ENCODE assay signal across 6 cellular contexts in genomic region chr16:626787-627457, GRCh38. TPM values are rescaled to one million over a fixed set of nuclear protein-coding genes. Genes with fewer than 3 reads are reported as not detected.
DNase-seq lines count a peak whose midpoint lies in the region; ATAC-seq and TF ChIP-seq lines count a peak whose summit lies in the region.

No MANE protein-coding gene starts in this region.

- intact Hi-C loops in lower lobe of right lung (cut with DNase I): no loop called here

- H2AFZ ChIP-seq in SK-N-SH (ENCODE audit: low read depth): no peak overlapping the region

- TF ChIP-seq CTCF in SK-N-SH (IDR thresholded peaks at IDR 0.05): no peak
- no peak for TF ChIP-seq CTCF in lower lobe of right lung (IDR thresholded peaks at IDR 0.05)

- H3K9me3 ChIP-seq in SK-N-SH (no peaks in the 10 kb centered on the region), lower lobe of right lung (no peaks in the 10 kb centered on the region)

- ATAC-seq in lower lobe of right lung (no peak), GM21360 (IDR thresholded peaks at IDR 0.05; ENCODE audit: unreplicated experiment) (no peak)

- peak overlapping the region; percentile 45; the same call in 1 of the 2 replicates for H3K4me2 ChIP-seq in SK-N-SH

- WGBS in SK-N-SH (ENCODE audit: low lambda C conversion rate): 44% methylated on average over 24 of the region's 30 CpGs

- peak overlapping the region; percentile 28; the same call in 1 of the 2 replicates for H3K9ac ChIP-seq in SK-N-SH

- H3K4me3 ChIP-seq in SK-N-SH (ENCODE audit: low read depth in 2 of 2, low read length in 1 of 2) (no peak overlapping the region), lower lobe of right lung (no peak overlapping the region)

- H3K79me2 ChIP-seq in SK-N-SH (ENCODE audit: insufficient read depth): peaks cover 5% of the 10 kb centered on the region; the same call in 1 of the 2 replicates

- POLR2A ChIA-PET in SK-N-SH (lab: Yijun Ruan, JAX): no interaction called here

- no peaks in the 10 kb centered on the region for H4K20me1 ChIP-seq in SK-N-SH (ENCODE audit: insufficient read depth)

- H3K27me3 ChIP-seq in SK-N-SH (ENCODE audit: insufficient read depth): no peaks in the 10 kb centered on the region
- no peaks in the 10 kb centered on the region for H3K27me3 ChIP-seq in lower lobe of right lung (ENCODE audit: low read depth)

- in situ Hi-C loops in Caki2 (cut with HindIII; ENCODE audit: low pct_unique_long_range_greater_than_20kb, low sequenced_read_pairs): no loop called here

- TF ChIP-seq EP300 in SK-N-SH (IDR thresholded peaks at IDR 0.05; ENCODE audit: borderline replicate concordance in 1 of 2, low read depth in 1 of 2, low read length in 1 of 2): no peak

- H3K4me1 ChIP-seq in SK-N-SH (ENCODE audit: control insufficient read depth in 1 of 2, insufficient read depth in 2 of 2, low read depth in 1 of 2, low read length in 1 of 2) (peaks cover 10 to 39% of the 10 kb centered on the region in 2 experiments; a peak in 3 of 4 replicates), lower lobe of right lung (peaks cover 52% of the 10 kb centered on the region)

- no peak for TF ChIP-seq RAD21 in SK-N-SH (IDR thresholded peaks at IDR 0.05; ENCODE audit: low read length)

- peak overlapping the region in 1 of 2 experiments; percentile 91; a peak in 2 of 4 replicates for H3K27ac ChIP-seq in SK-N-SH (ENCODE audit: low read depth in 2 of 2, low read length in 1 of 2)
- H3K27ac ChIP-seq in lower lobe of right lung: peak overlapping the region; percentile 64

- H3K36me3 ChIP-seq in SK-N-SH (replicated peaks in 1 of 2; ENCODE audit: control insufficient read depth in 1 of 2, insufficient read depth in 2 of 2, low read length in 1 of 2) (peaks cover 0 to 3% of the 10 kb centered on the region in 2 experiments), lower lobe of right lung (peaks cover 45% of the 10 kb centered on the region)

- CTCF ChIA-PET in SK-N-SH (lab: Yijun Ruan, JAX): interaction anchor here (0.9 to 2.6 kb wide), 2 partner anchors 9 to 21 kb away, joined by 3 to 12 read pairs; partner anchors contain the start of gene METTL26

- no peaks in the 10 kb centered on the region for H3K9me2 ChIP-seq in SK-N-SH

- DNase-seq in Caki2 (ENCODE audit: low read depth): peak; percentile 97
- no peak for DNase-seq in SK-N-SH
- no peak for DNase-seq in lower lobe of right lung
- no peak for DNase-seq in stimulated activated CD4-positive, alpha-beta T cell treated with anti-CD3 and anti-CD28 coated beads, Interleukin-2, amount 100 ng/mL, for 48 hours
- no peak for DNase-seq in NOMO-1 (lab: John Stamatoyannopoulos, UW; ENCODE audit: unreplicated experiment in 2 of 2)

- H3F3A ChIP-seq in SK-N-SH (replicated peaks; ENCODE audit: insufficient read depth): peaks cover 5% of the 10 kb centered on the region

TF ChIP-seq in SK-N-SH, 30 proteins besides CTCF, POLR2A, EP300 and RAD21:
- no peak for TF ChIP-seq NRF1 (IDR thresholded peaks at IDR 0.05; ENCODE audit: low read depth, low read length)
- no peak for TF ChIP-seq GABPA (IDR thresholded peaks at IDR 0.05; ENCODE audit: low read depth)
- TF ChIP-seq NFIC (IDR thresholded peaks at IDR 0.05; ENCODE audit: borderline replicate concordance): peak; percentile 85
- TF ChIP-seq EZH2phosphoT487 (IDR thresholded peaks at IDR 0.05; ENCODE audit: borderline replicate concordance, low read depth): no peak
- TF ChIP-seq TEAD4 (IDR thresholded peaks at IDR 0.05; ENCODE audit: borderline replicate concordance, insufficient read depth): no peak
- peak; percentile 85; the same call in 1 of the 2 replicates for TF ChIP-seq JUND (IDR thresholded peaks at IDR 0.05)
- no peak for TF ChIP-seq FOXJ3 (CRISPR knock-in tag; IDR thresholded peaks at IDR 0.05)
- no peak for TF ChIP-seq SMC3 (IDR thresholded peaks at IDR 0.05; ENCODE audit: low read depth, low read length)
- no peak for TF ChIP-seq MXI1 (IDR thresholded peaks at IDR 0.05; ENCODE audit: low read depth, low read length)
- no peak; the same call in 1 of the 2 replicates for TF ChIP-seq RXRA (IDR thresholded peaks at IDR 0.05; ENCODE audit: borderline replicate concordance, low read depth)
- peak; percentile 42; the same call in 1 of the 2 replicates for TF ChIP-seq TCF12 (IDR thresholded peaks at IDR 0.05)
- TF ChIP-seq SIN3A (IDR thresholded peaks at IDR 0.05; ENCODE audit: borderline replicate concordance, low read depth, low read length): no peak
- peak; percentile 86 for TF ChIP-seq MAX (IDR thresholded peaks at IDR 0.05; ENCODE audit: low read depth)
- no peak for TF ChIP-seq FOXM1 (IDR thresholded peaks at IDR 0.05; ENCODE audit: low read depth)
- TF ChIP-seq FOSL2 (IDR thresholded peaks at IDR 0.05; ENCODE audit: borderline replicate concordance, low read depth): peak; percentile 97
- TF ChIP-seq TAF1 (IDR thresholded peaks at IDR 0.05; ENCODE audit: borderline replicate concordance, low read depth, low read length): no peak
- no peak for TF ChIP-seq MEF2A (IDR thresholded peaks at IDR 0.05; ENCODE audit: borderline replicate concordance, low read depth)
- peak; percentile 31; the same call in 1 of the 2 replicates for TF ChIP-seq PBX3 (IDR thresholded peaks at IDR 0.05)
- TF ChIP-seq ZBTB33 (IDR thresholded peaks at IDR 0.05; ENCODE audit: borderline replicate concordance, low read depth): no peak
- TF ChIP-seq USF1 (IDR thresholded peaks at IDR 0.05; ENCODE audit: borderline replicate concordance, low read depth): no peak
- no peak for TF ChIP-seq RFX5 (IDR thresholded peaks at IDR 0.05; ENCODE audit: low read length)
- no peak; the same call in 1 of the 2 replicates for TF ChIP-seq POLR2AphosphoS5 (IDR thresholded peaks at IDR 0.05; ENCODE audit: low read depth, low read length)

RNA-seq across cellular contexts. Expression of gene WFIKKN1, which starts 3.9 kb away (rescaled TPM):
- 0.07 TPM in 1 of 2 replicates, not detected in the other for total RNA-seq in Caki2 (2014; rRNA removed; shearing (Covaris generic); ENCODE audit: low replicate concordance)
- polyA plus RNA-seq in SK-N-SH (2012; rRNA removed): 0.10 and 0.16 TPM in 2 replicates
- polyA plus RNA-seq in SK-N-SH (2012; cell fraction: cytosol; rRNA removed): 0.09 and 0.10 TPM in 2 replicates
- polyA plus RNA-seq in SK-N-SH (2012; cell fraction: nucleus; rRNA removed): 0.37 and 1.4 TPM in 2 replicates
- 1.2 TPM for total RNA-seq in lower lobe of right lung

RNA-seq across cellular contexts. Expression of gene METTL26, which starts 9.2 kb away (rescaled TPM):
- total RNA-seq in Caki2 (2014; rRNA removed; shearing (Covaris generic); ENCODE audit: low replicate concordance): 433 and 438 TPM in 2 replicates
- polyA plus RNA-seq in SK-N-SH (2012; rRNA removed): 158 and 167 TPM in 2 replicates
- 83.5 and 115 TPM in 2 replicates for polyA plus RNA-seq in SK-N-SH (2012; cell fraction: cytosol; rRNA removed)
- 144 and 254 TPM in 2 replicates for polyA plus RNA-seq in SK-N-SH (2012; cell fraction: nucleus; rRNA removed)
- total RNA-seq in lower lobe of right lung: 63.1 TPM

RNA-seq across cellular contexts. Expression of gene MCRIP2, which starts 14.7 kb away (rescaled TPM):
- 93.0 and 94.1 TPM in 2 replicates for total RNA-seq in Caki2 (2014; rRNA removed; shearing (Covaris generic); ENCODE audit: low replicate concordance)
- 34.0 and 36.9 TPM in 2 replicates for polyA plus RNA-seq in SK-N-SH (2012; rRNA removed)
- polyA plus RNA-seq in SK-N-SH (2012; cell fraction: cytosol; rRNA removed): 14.2 and 20.8 TPM in 2 replicates
- 40.2 and 60.8 TPM in 2 replicates for polyA plus RNA-seq in SK-N-SH (2012; cell fraction: nucleus; rRNA removed)
- 47.7 TPM for total RNA-seq in lower lobe of right lung

RNA-seq across cellular contexts. Expression of gene WDR90, which starts 22.2 kb away (rescaled TPM):
- 12.3 and 52.7 TPM in 2 replicates for total RNA-seq in Caki2 (2014; rRNA removed; shearing (Covaris generic); ENCODE audit: low replicate concordance)
- polyA plus RNA-seq in SK-N-SH (2012; rRNA removed): 30.5 and 32.0 TPM in 2 replicates
- 4.7 and 7.3 TPM in 2 replicates for polyA plus RNA-seq in SK-N-SH (2012; cell fraction: cytosol; rRNA removed)
- 255 and 330 TPM in 2 replicates for polyA plus RNA-seq in SK-N-SH (2012; cell fraction: nucleus; rRNA removed)
- total RNA-seq in lower lobe of right lung: 31.4 TPM

RNA-seq across cellular contexts. Expression of gene RAB40C, which starts 37.1 kb away (rescaled TPM):
- total RNA-seq in Caki2 (2014; rRNA removed; shearing (Covaris generic); ENCODE audit: low replicate concordance): 22.4 and 33.2 TPM in 2 replicates
- polyA plus RNA-seq in SK-N-SH (2012; rRNA removed): 12.1 and 13.0 TPM in 2 replicates
- 5.0 and 8.5 TPM in 2 replicates for polyA plus RNA-seq in SK-N-SH (2012; cell fraction: cytosol; rRNA removed)
- 26.7 and 31.3 TPM in 2 replicates for polyA plus RNA-seq in SK-N-SH (2012; cell fraction: nucleus; rRNA removed)
- total RNA-seq in lower lobe of right lung: 40.1 TPM
